8 cellular contexts compared by ENCODE assay signal in genomic region chr1:161530671-161531609, GRCh38. TPM values are rescaled to one million over a fixed set of nuclear protein-coding genes. Genes with fewer than 3 reads are reported as not detected.
A peak's percentile ranks its signal among the peaks of the same experiment; 100 is the strongest.
DNase-seq lines count a peak whose midpoint lies in the region; ATAC-seq and TF ChIP-seq lines count a peak whose summit lies in the region.
"Not testable (repeated sequence)": the region's sequence is repeated elsewhere in the genome, so short reads cannot be mapped to it uniquely, and the experiment has no call there.

No MANE protein-coding gene starts in this region.

- CTCF ChIA-PET in PC-9 (lab: Charles Lee), result interaction anchor here (0.6 kb wide), 1 partner anchor 54 kb away, joined by 3 read pairs; no protein-coding TSS in a partner anchor

- not testable (repeated sequence) for H3K27me3 ChIP-seq in PC-9 (ENCODE audit: insufficient read depth, low read depth); esophagus (ENCODE audit: control insufficient read depth in 1 of 2, insufficient read depth in 2 of 2, low read length in 2 of 2); mucosa of rectum (ENCODE audit: control insufficient read depth in 2 of 2, insufficient read depth in 2 of 2, low read length in 2 of 2)

- not testable (repeated sequence) for H3K9me3 ChIP-seq in PC-9 (ENCODE audit: insufficient read depth, low read depth); esophagus (ENCODE audit: control insufficient read depth in 2 of 2, insufficient read depth in 1 of 2, low read depth in 1 of 2, low read length in 1 of 2); mucosa of rectum (ENCODE audit: control insufficient read depth in 2 of 2, low read length in 2 of 2)

- H3K4me1 Mint-ChIP-seq in activated T-cell treated with anti-CD3 and anti-CD28 coated beads, Interleukin-2, amount 50 U/mL, for 4 hours (ENCODE audit: low read depth), result not testable (repeated sequence)

- peak overlapping the region; percentile 92 for H3K4me3 Mint-ChIP-seq in activated T-cell treated with anti-CD3 and anti-CD28 coated beads, Interleukin-2, amount 50 U/mL, for 4 hours

- POLR2A ChIA-PET in PC-9 (lab: Charles Lee; ENCODE audit: unreplicated experiment), result interaction anchor here (1.1 kb wide), 1 partner anchor 8 kb away, joined by 4 read pairs; no protein-coding TSS in a partner anchor

- not testable (repeated sequence) for H3F3A ChIP-seq in PC-9 (ENCODE audit: insufficient read depth, low read depth)

- TF ChIP-seq CTCF in PC-9 (conservative IDR thresholded peaks at IDR 0.05), result not testable (repeated sequence)

- H3K9ac ChIP-seq in mucosa of rectum (ENCODE audit: low read depth in 1 of 2, low read length in 2 of 2), result peak overlapping the region; percentile 52 to 71

- peak overlapping the region; percentile 80 for H2AFZ ChIP-seq in PC-9

- H3K9me2 ChIP-seq in PC-9 (ENCODE audit: insufficient read depth), result not testable (repeated sequence)

- DNase-seq in DMS 273 (lab: John Stamatoyannopoulos, UW; ENCODE audit: unreplicated experiment) (peak; percentile 98), KBM-7 (peak; percentile 97), PC-9 (peak; percentile 85 to 92)
- DNase-seq in activated T-cell treated with anti-CD3 and anti-CD28 coated beads, Interleukin-2, amount 50 U/mL, for 4 hours, result peak; percentile 89
- peak; percentile 67 to 90 for DNase-seq in stimulated activated CD8-positive, alpha-beta memory T cell treated with anti-CD3 and anti-CD28 coated beads, Interleukin-4, amount 100 ng/mL, for 1 hour (ENCODE audit: low read depth in 2 of 2, low spot score in 1 of 2)

- H3K4me2 ChIP-seq in PC-9, result peak overlapping the region; percentile 83

- BruUV-seq in PC-9 (replicated peaks; lab: Mats Ljungman, UMichigan), result TSS peak; percentile 75

- in situ Hi-C loops in KBM-7 (cut with MboI; ENCODE audit: low pct_unique_long_range_greater_than_20kb, low sequenced_read_pairs), result not testable (repeated sequence)

- not testable (repeated sequence) for H4K20me1 ChIP-seq in PC-9 (ENCODE audit: insufficient read depth)

- H3K27ac ChIP-seq in PC-9 (peak overlapping the region; percentile 77), esophagus (ENCODE audit: low read depth in 2 of 2, low read length in 1 of 2) (peak overlapping the region; percentile 76 to 91), mucosa of rectum (ENCODE audit: low read depth in 2 of 2, low read length in 2 of 2) (peak overlapping the region; percentile 72 to 77)

- ATAC-seq in GM21737 (IDR thresholded peaks at IDR 0.05; ENCODE audit: unreplicated experiment), result peak; percentile 52
- peak; percentile 83 to 85 for ATAC-seq in activated T-cell treated with anti-CD3 and anti-CD28 coated beads, Interleukin-2, amount 50 U/mL, for 4 hours

- not testable (repeated sequence) for H3K79me2 ChIP-seq in PC-9 (ENCODE audit: low read depth)

- H3K36me3 Mint-ChIP-seq in activated T-cell treated with anti-CD3 and anti-CD28 coated beads, Interleukin-2, amount 50 U/mL, for 4 hours (ENCODE audit: insufficient read depth), result not testable (repeated sequence)

- 1% methylated on average over 52 to 54 of the region's 56 CpGs for WGBS in esophagus, 2 donors

- intact Hi-C loops in PC-9 (cut with micrococcal nuclease; ENCODE audit: unreplicated experiment), result loop anchor here (1.0 to 2.0 kb wide), 3 partner anchors 9 to 90 kb away; no protein-coding TSS in a partner anchor

- not testable (repeated sequence) for H3K27me3 Mint-ChIP-seq in activated T-cell treated with anti-CD3 and anti-CD28 coated beads, Interleukin-2, amount 50 U/mL, for 4 hours (ENCODE audit: low read depth)

- H3K9me3 Mint-ChIP-seq in activated T-cell treated with anti-CD3 and anti-CD28 coated beads, Interleukin-2, amount 50 U/mL, for 4 hours, result not testable (repeated sequence)

- not testable (repeated sequence) for H3K4me1 ChIP-seq in PC-9 (replicated peaks; ENCODE audit: insufficient read depth); esophagus (ENCODE audit: control insufficient read depth in 2 of 2, insufficient read depth in 2 of 2, low read length in 1 of 2)
- H3K4me1 ChIP-seq in mucosa of rectum (ENCODE audit: control insufficient read depth in 2 of 2, insufficient read depth in 2 of 2, low read length in 2 of 2), result peaks cover 8 to 12% of the 10 kb centered on the region in 2 donors

- H3K36me3 ChIP-seq in PC-9 (ENCODE audit: low read depth); esophagus (ENCODE audit: control insufficient read depth in 2 of 2, insufficient read depth in 2 of 2, low read length in 1 of 2); mucosa of rectum (ENCODE audit: control insufficient read depth in 2 of 2, insufficient read depth in 2 of 2, low read length in 2 of 2): not testable (repeated sequence)

- H3K4me3 ChIP-seq in PC-9 (peak overlapping the region; percentile 66), esophagus (ENCODE audit: low read depth in 1 of 2, low read length in 2 of 2) (peak overlapping the region; percentile 61 to 70), mucosa of rectum (ENCODE audit: low read length in 2 of 2) (peak overlapping the region; percentile 77 to 82)

RNA-seq across cellular contexts. Expression of gene HSPA6, which starts 6.6 kb away (rescaled TPM):
- 0.28 and 0.30 TPM in 2 replicates for total RNA-seq in PC-9 (2021)
- 1 to 10 TPM in 2 of 3 donors, under 1 TPM in 1; 0.82 to 3.8 (median 1.9) TPM for total RNA-seq in activated T-cell treated with anti-CD3 and anti-CD28 coated beads, Interleukin-2, amount 50 U/mL, for 4 hours
- polyA plus RNA-seq in esophagus, result 1 to 10 TPM in 1 of 2 donors, under 1 TPM in 1; 0.79 to 1.2 TPM

RNA-seq across cellular contexts. Expression of gene FCGR3A, which starts 18.7 kb away (rescaled TPM):
- total RNA-seq in PC-9 (2021), result not detected in 2 replicates
- under 1 TPM; 0.40 to 0.87 (median 0.61) TPM for total RNA-seq in activated T-cell treated with anti-CD3 and anti-CD28 coated beads, Interleukin-2, amount 50 U/mL, for 4 hours
- 1 to 10 TPM in 1 of 2 donors, under 1 TPM in 1; 0.57 to 1.0 TPM for polyA plus RNA-seq in esophagus

RNA-seq across cellular contexts. Expression of gene FCGR2A, which starts 25.7 kb away (rescaled TPM):
- total RNA-seq in PC-9 (2021), result 0.57 TPM in 1 of 2 replicates, not detected in the other
- under 1 TPM; 0.29 to 0.86 (median 0.38) TPM for total RNA-seq in activated T-cell treated with anti-CD3 and anti-CD28 coated beads, Interleukin-2, amount 50 U/mL, for 4 hours
- 1 to 10 TPM; 2.2 to 2.3 TPM for polyA plus RNA-seq in esophagus

Comparison
In these comparisons a context has a peak if more than half of its experiments do, and no peak if none do; other contexts are left out.
1. Peak in every context shown above with its lines: DNase-seq, ATAC-seq, H3K4me3 ChIP-seq and H3K27ac ChIP-seq.